23 cellular contexts compared by ENCODE assay signal in genomic region chr2:180676520-180676919, GRCh38.
DNase-seq lines count a peak whose midpoint lies in the region; ATAC-seq, FAIRE-seq and TF ChIP-seq lines count a peak whose summit lies in the region.
"Had no signal": no experiment of that assay in that cellular context is flagged by ENCODE, and none has a peak within 500 bp of the region (broad histone marks: within the 10 kb centered on the region; RNA-seq: fewer than 3 reads in every experiment).

No MANE protein-coding gene starts in this region.

- no peaks in the 10 kb centered on the region for H3K79me2 ChIP-seq in keratinocyte (ENCODE audit: control insufficient read depth, insufficient read depth, low read length)

- H3K4me1 ChIP-seq in RWPE2 (ENCODE audit: insufficient read depth, poor library complexity, severe bottlenecking) (peaks cover 28% of the 10 kb centered on the region), keratinocyte (ENCODE audit: control insufficient read depth, extremely low read depth, insufficient read depth, low read length) (peaks cover 35% of the 10 kb centered on the region), tibial artery (no peaks in the 10 kb centered on the region), left lung (no peaks in the 10 kb centered on the region)
- H3K4me1 ChIP-seq: BE2C had no signal

- H3K9ac ChIP-seq in keratinocyte (ENCODE audit: control insufficient read depth, extremely low read depth, insufficient read depth, low read length) = no peak overlapping the region

- DNase-seq in NCI-H146 (lab: John Stamatoyannopoulos, UW) (peak; percentile 22), NCI-H146 treated with DMSO at 0.1 percent for 48 hours (lab: John Stamatoyannopoulos, UW; ENCODE audit: unreplicated experiment) (no peak), NCI-H1105 (lab: John Stamatoyannopoulos, UW) (peak; percentile 30), RWPE2 (ENCODE audit: low spot score) (no peak), keratinocyte (ENCODE audit: low read depth, low spot score) (no peak), tibial artery (no peak), left lung (no peak)
- no peak for DNase-seq in activated CD4-positive, alpha-beta T cell treated with anti-CD3 and anti-CD28 coated beads for 4 hours
- DNase-seq: BE2C; CD4-positive, CD25-positive, alpha-beta regulatory T cell; COR-L47; DMS153; EL; GOT3; NCI-H1092 treated with DMSO at 0.1 percent for 48 hours; NCI-H187 treated with DMSO at 0.1 percent for 48 hours; NCI-H2171; NCI-H82; OCI-M1; RPMI8226; SIG-M5 had no signal

- no peak for ATAC-seq in RWPE2 (ENCODE audit: low read depth)
- no peak for ATAC-seq in left lung
- ATAC-seq: GM12878 had no signal

- peak overlapping the region; percentile 11 for H2AFZ ChIP-seq in keratinocyte (ENCODE audit: control insufficient read depth, low read length)

- H4K20me1 ChIP-seq in keratinocyte (ENCODE audit: control insufficient read depth, extremely low read depth, insufficient read depth, low read length) = no peaks in the 10 kb centered on the region

- no peak for TF ChIP-seq CTCF in RWPE2 (IDR thresholded peaks at IDR 0.05; ENCODE audit: poor library complexity, severe bottlenecking)
- TF ChIP-seq CTCF in keratinocyte (optimal IDR thresholded peaks at IDR 0.05 in 1 of 3, IDR thresholded peaks at IDR 0.05 in 1 of 3, conservative IDR thresholded peaks at IDR 0.05 in 1 of 3; ENCODE audit: extremely low read depth in 1 of 3, insufficient read depth in 2 of 3, low read length in 3 of 3) = no peak
- no peak for TF ChIP-seq CTCF in tibial artery (IDR thresholded peaks at IDR 0.05)
- no peak for TF ChIP-seq CTCF in left lung (IDR thresholded peaks at IDR 0.05)

- H3K27me3 ChIP-seq in RWPE2 (ENCODE audit: insufficient read depth, poor library complexity, severe bottlenecking) (no peaks in the 10 kb centered on the region), keratinocyte (ENCODE audit: control insufficient read depth, extremely low read depth, insufficient read depth, low read length) (no peaks in the 10 kb centered on the region), tibial artery (no peaks in the 10 kb centered on the region), left lung (no peaks in the 10 kb centered on the region)
- H3K27me3 ChIP-seq: BE2C had no signal

- FAIRE-seq in keratinocyte (lab: Jason Lieb, UNC) = peak; percentile 79
- FAIRE-seq: GM12878, GM19239 had no signal

- H3K27ac ChIP-seq in RWPE2 (ENCODE audit: poor library complexity, severe bottlenecking) = peak overlapping the region; percentile 69
- peak overlapping the region; percentile 45 for H3K27ac ChIP-seq in keratinocyte (ENCODE audit: control insufficient read depth, insufficient read depth, low read length)
- no peak overlapping the region for H3K27ac ChIP-seq in tibial artery
- H3K27ac ChIP-seq in left lung = no peak overlapping the region

- intact Hi-C loops in tibial artery (cut with DNase I; ENCODE audit: low total_unique reads) (no loop called here), left lung (cut with DNase I) (no loop called here)

- dilution Hi-C loops in keratinocyte (cut with MboI; ENCODE audit: extremely low pct_ligation_motif_present, low sequenced_read_pairs) = no loop called here

- peak overlapping the region; percentile 71 for H3K4me2 ChIP-seq in keratinocyte (ENCODE audit: control insufficient read depth, extremely low read depth, insufficient read depth, low read depth, low read length)

- no peaks in the 10 kb centered on the region for H3K9me1 ChIP-seq in keratinocyte (ENCODE audit: control insufficient read depth, extremely low read depth, insufficient read depth, low read length)

- H3K4me3 ChIP-seq in RWPE2 (ENCODE audit: severe bottlenecking) = no peak overlapping the region
- no peak overlapping the region for H3K4me3 ChIP-seq in keratinocyte (ENCODE audit: control insufficient read depth in 2 of 3, extremely low read depth in 1 of 3, insufficient read depth in 2 of 3, low read depth in 1 of 3, low read length in 3 of 3)
- no peak overlapping the region for H3K4me3 ChIP-seq in tibial artery
- no peak overlapping the region for H3K4me3 ChIP-seq in left lung
- H3K4me3 ChIP-seq: GM12878 had no signal

- H3K9me3 ChIP-seq in RWPE2 (ENCODE audit: severe bottlenecking) = no peaks in the 10 kb centered on the region
- no peaks in the 10 kb centered on the region for H3K9me3 ChIP-seq in keratinocyte (ENCODE audit: control insufficient read depth, low read depth, low read length)
- no peaks in the 10 kb centered on the region for H3K9me3 ChIP-seq in tibial artery
- H3K9me3 ChIP-seq in left lung = no peaks in the 10 kb centered on the region
- H3K9me3 ChIP-seq: BE2C had no signal

- H3K36me3 ChIP-seq in RWPE2 (ENCODE audit: low read depth) = no peaks in the 10 kb centered on the region
- no peaks in the 10 kb centered on the region for H3K36me3 ChIP-seq in keratinocyte (ENCODE audit: control insufficient read depth in 2 of 2, extremely low read depth in 1 of 2, insufficient read depth in 2 of 2, low read length in 2 of 2)
- no peaks in the 10 kb centered on the region for H3K36me3 ChIP-seq in tibial artery
- no peaks in the 10 kb centered on the region for H3K36me3 ChIP-seq in left lung
- H3K36me3 ChIP-seq: BE2C had no signal

Comparison
In these comparisons a context has a peak if more than half of its experiments do, and no peak if none do; other contexts are left out.
1. DNase-seq: peak in NCI-H146 (single experiment) and NCI-H1105 (single experiment); none in NCI-H146 treated with DMSO at 0.1 percent for 48 hours (single experiment), RWPE2 (single experiment), keratinocyte (single experiment), activated CD4-positive, alpha-beta T cell treated with anti-CD3 and anti-CD28 coated beads for 4 hours (0 of 2), tibial artery (0 of 2) and left lung (0 of 2).
2. H3K27ac ChIP-seq: peak in RWPE2 (single experiment) and keratinocyte (single experiment); none in tibial artery (0 of 2) and left lung (0 of 2).